ENCODE assay signal across 1 cellular context in genomic region chr6:56328366-56328765, GRCh38.
TF ChIP-seq lines count a peak whose summit lies in the region.

No MANE protein-coding gene starts in this region.

TF ChIP-seq in IMR-90, 13 proteins besides CTCF, POLR2A, EP300 and RAD21 (continued from another document):
- TF ChIP-seq, protein P1, sequence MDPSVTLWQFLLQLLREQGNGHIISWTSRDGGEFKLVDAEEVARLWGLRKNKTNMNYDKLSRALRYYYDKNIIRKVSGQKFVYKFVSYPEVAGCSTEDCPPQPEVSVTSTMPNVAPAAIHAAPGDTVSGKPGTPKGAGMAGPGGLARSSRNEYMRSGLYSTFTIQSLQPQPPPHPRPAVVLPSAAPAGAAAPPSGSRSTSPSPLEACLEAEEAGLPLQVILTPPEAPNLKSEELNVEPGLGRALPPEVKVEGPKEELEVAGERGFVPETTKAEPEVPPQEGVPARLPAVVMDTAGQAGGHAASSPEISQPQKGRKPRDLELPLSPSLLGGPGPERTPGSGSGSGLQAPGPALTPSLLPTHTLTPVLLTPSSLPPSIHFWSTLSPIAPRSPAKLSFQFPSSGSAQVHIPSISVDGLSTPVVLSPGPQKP (IDR thresholded peaks at IDR 0.05; ENCODE audit: borderline replicate concordance, low read depth, low read length) = no peak
- no peak for TF ChIP-seq RCOR1 (IDR thresholded peaks at IDR 0.05; ENCODE audit: insufficient replicate concordance, low read length)
- no peak for TF ChIP-seq NFE2L2 (IDR thresholded peaks at IDR 0.05; ENCODE audit: low read depth, low read length)
- no peak for TF ChIP-seq MAFK (IDR thresholded peaks at IDR 0.05; ENCODE audit: low read depth, low read length)
- no peak for TF ChIP-seq BHLHE40 (IDR thresholded peaks at IDR 0.05; ENCODE audit: low read depth, low read length)
- no peak for TF ChIP-seq MXI1 (IDR thresholded peaks at IDR 0.05; ENCODE audit: borderline replicate concordance, low read depth, low read length)
